Comparison of ENCODE assay signal across 8 cellular contexts in the genomic region with DNA sequence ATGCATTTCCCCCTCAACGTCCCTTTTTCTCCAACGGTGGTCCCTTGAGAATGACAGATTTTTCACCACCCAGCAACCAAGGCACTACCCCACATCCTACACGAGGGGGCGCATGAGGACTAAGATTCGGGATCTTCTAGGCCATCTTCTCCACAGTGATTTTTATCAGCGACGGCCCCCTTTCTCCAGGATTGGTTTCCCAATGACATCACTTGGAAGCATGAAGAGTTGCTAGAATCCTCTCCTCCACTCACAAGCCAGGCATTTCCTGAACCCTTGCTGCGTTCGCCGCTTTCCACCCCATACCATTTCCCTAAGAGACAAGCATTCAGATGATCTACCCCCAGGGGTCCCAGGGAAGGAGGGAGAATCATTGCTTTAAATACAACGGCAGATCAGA.
DNase-seq lines count a peak whose midpoint lies in the region; ATAC-seq and TF ChIP-seq lines count a peak whose summit lies in the region.

No MANE protein-coding gene starts in this region.

- peak; percentile 90 for TF ChIP-seq CTCF in GM06990 (IDR thresholded peaks at IDR 0.05; ENCODE audit: insufficient read depth, low read length, poor library complexity, severe bottlenecking)

- H3K27me3 ChIP-seq in GM06990 (replicated peaks; ENCODE audit: control insufficient read depth, insufficient read depth, low read length), result no peaks in the 10 kb centered on the region

- DNase-seq in GM06990 (ENCODE audit: extremely low read depth, insufficient read length) (no peak), NCI-H2107 (lab: John Stamatoyannopoulos, UW) (peak; percentile 32), left colon (peak in 1 of 2 donors; percentile 62), cortex of kidney (lab: John Stamatoyannopoulos, UW) (no peak)
- DNase-seq in central memory CD4-positive, alpha-beta T cell, result peak; percentile 46
- DNase-seq in stimulated activated CD4-positive, alpha-beta T cell treated with anti-CD3 and anti-CD28 coated beads, Interleukin-2, amount 100 ng/mL, for 4 hours (ENCODE audit: low read depth), result peak; percentile 46

- ATAC-seq in HG02588 (IDR thresholded peaks at IDR 0.05; ENCODE audit: unreplicated experiment) (peak; percentile 80), left colon (peak; percentile 66)
- peak; percentile 60 to 65 for ATAC-seq in activated CD4-positive, CD25-positive, alpha-beta regulatory T cell treated with anti-CD3 and anti-CD28 coated beads, Interleukin-2, amount 50 U/mL, for 24 hours

- no peaks in the 10 kb centered on the region for H3K36me3 ChIP-seq in GM06990 (ENCODE audit: control insufficient read depth, insufficient read depth, low read length)

- H3K4me3 ChIP-seq in GM06990 (replicated peaks; ENCODE audit: low read depth, low read length), result no peak overlapping the region

- intact Hi-C loops in left colon (cut with DNase I, micrococcal nuclease), result loop anchor here in 1 of 2 donors (2.0 to 10.0 kb wide), 4 partner anchors 192 to 734 kb away; no protein-coding TSS in a partner anchor

Comparison
In these comparisons a context has a peak if more than half of its experiments do, and no peak if none do; other contexts are left out.
1. DNase-seq: peak in NCI-H2107 (single experiment), central memory CD4-positive, alpha-beta T cell (single experiment) and stimulated activated CD4-positive, alpha-beta T cell treated with anti-CD3 and anti-CD28 coated beads, Interleukin-2, amount 100 ng/mL, for 4 hours (single experiment); none in GM06990 (single experiment) and cortex of kidney (single experiment).
2. Peak in every context shown above with its lines, with median percentiles within 50 percentile points of each other: ATAC-seq.